ENCODE assay signal across 20 cellular contexts in the genomic region with DNA sequence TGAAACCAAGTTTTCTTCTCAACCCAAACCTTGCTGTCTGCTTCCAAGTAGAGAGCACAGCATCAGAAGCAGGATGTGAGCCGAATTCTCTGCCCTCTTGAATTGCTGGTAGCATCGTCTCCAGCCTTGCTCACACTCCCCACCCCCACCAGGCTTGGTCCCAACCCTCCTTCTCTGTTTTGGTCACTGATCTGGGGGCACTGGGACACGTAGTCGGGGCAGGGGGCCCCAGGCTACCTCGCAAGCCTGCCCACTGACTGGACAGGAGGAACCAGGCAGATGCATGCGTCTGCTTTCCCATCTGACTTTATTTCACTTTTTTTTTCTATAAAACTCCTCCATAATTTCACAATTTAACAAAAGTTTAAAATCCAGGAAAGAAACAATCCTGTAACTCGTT.
"Had no signal": no experiment of that assay in that cellular context is flagged by ENCODE, and none has a peak within 500 bp of the region (broad histone marks: within the 10 kb centered on the region; RNA-seq: fewer than 3 reads in every experiment).

No MANE protein-coding gene starts in this region.

- H3K9me3 Mint-ChIP-seq: activated CD4-positive, alpha-beta memory T cell treated with anti-CD3 and anti-CD28 coated beads, Interleukin-2, amount 10 ng/mL, durations not matched to agents 7 days and 5 days; activated T-cell treated with anti-CD3 and anti-CD28 coated beads, Interleukin-2, amount 50 U/mL, for 4 hours had no signal

- DNase-seq: activated CD4-positive, alpha-beta memory T cell treated with anti-CD3 and anti-CD28 coated beads, Interleukin-2, amount 10 ng/mL, durations not matched to agents 7 days and 5 days; activated gamma-delta T cell treated with Interleukin-2 at 50 U/mL for 16 hours; activated T-cell treated with anti-CD3 and anti-CD28 coated beads, Interleukin-2, amount 50 U/mL, for 4 hours; amniotic stem cell; caudate nucleus; effector CD4-positive, alpha-beta T cell; foreskin melanocyte; head of caudate nucleus; left colon; mammary epithelial cell; stimulated activated CD4-positive, alpha-beta T cell treated with anti-CD3 and anti-CD28 coated beads, Interleukin-4, amount 100 ng/mL, for 24 hours; stimulated activated naive CD8-positive, alpha-beta T cell treated with anti-CD3 and anti-CD28 coated beads, Interleukin-15, Interleukin-2, amounts not matched to agents 100 U/mL and 50 U/mL, for 24 hours; T-helper 17 cell; testis; WERI-Rb-1 had no signal

- H3K4me3 Mint-ChIP-seq: activated CD4-positive, alpha-beta memory T cell treated with anti-CD3 and anti-CD28 coated beads, Interleukin-2, amount 10 ng/mL, durations not matched to agents 7 days and 5 days; activated naive CD8-positive, alpha-beta T cell; activated T-cell treated with anti-CD3 and anti-CD28 coated beads, Interleukin-2, amount 50 U/mL, for 4 hours; T-helper 17 cell had no signal

- H3K27ac ChIP-seq: coronary artery, neutrophil, parathyroid adenoma, testis, WERI-Rb-1 had no signal

- H3K4me1 Mint-ChIP-seq: activated CD4-positive, alpha-beta memory T cell treated with anti-CD3 and anti-CD28 coated beads, Interleukin-2, amount 10 ng/mL, durations not matched to agents 7 days and 5 days; T-helper 17 cell had no signal

- H3K4me3 ChIP-seq: coronary artery, skin epidermis, testis had no signal

- H3K27me3 ChIP-seq: neutrophil, testis had no signal

- H3K27ac Mint-ChIP-seq: activated CD4-positive, alpha-beta memory T cell treated with anti-CD3 and anti-CD28 coated beads, Interleukin-2, amount 10 ng/mL, durations not matched to agents 7 days and 5 days; activated naive CD8-positive, alpha-beta T cell had no signal

- ATAC-seq: activated T-cell treated with anti-CD3 and anti-CD28 coated beads, Interleukin-2, amount 50 U/mL, for 4 hours; left colon; stimulated activated naive CD8-positive, alpha-beta T cell treated with anti-CD3 and anti-CD28 coated beads, Interleukin-15, Interleukin-2, amounts not matched to agents 100 U/mL and 50 U/mL, for 24 hours; T-helper 17 cell had no signal

- H3K4me1 ChIP-seq: testis had no signal

- H3K27me3 Mint-ChIP-seq: activated CD4-positive, alpha-beta memory T cell treated with anti-CD3 and anti-CD28 coated beads, Interleukin-2, amount 10 ng/mL, durations not matched to agents 7 days and 5 days; activated naive CD8-positive, alpha-beta T cell; T-helper 17 cell had no signal

- H3K9me3 ChIP-seq: neutrophil, testis had no signal
